In the genomic region with DNA sequence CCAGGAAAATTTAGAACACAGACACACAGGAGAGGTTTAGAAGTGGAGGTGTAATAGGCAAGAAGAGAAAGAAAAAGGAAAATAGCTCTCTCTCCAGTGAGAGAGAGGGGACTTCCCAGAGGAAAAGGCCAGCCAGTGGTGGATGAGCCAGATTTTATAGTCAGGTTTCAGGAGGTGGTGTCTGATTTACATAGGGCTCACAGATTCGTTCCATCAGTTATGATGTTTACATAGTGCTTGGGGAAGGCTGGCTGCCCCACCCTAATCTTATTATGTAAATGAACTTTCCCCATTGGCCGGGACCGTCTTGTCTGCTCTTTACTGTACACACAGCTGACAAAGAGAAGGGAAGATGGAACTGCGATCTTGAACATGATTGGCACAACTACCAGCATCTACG, we compare ENCODE assay signal across 1 cellular context.
TF ChIP-seq lines count a peak whose summit lies in the region.

No MANE protein-coding gene starts in this region.

TF ChIP-seq in GM12878, 131 proteins besides CTCF, POLR2A, EP300 and RAD21 (continued from another document):
- TF ChIP-seq, protein P1, sequence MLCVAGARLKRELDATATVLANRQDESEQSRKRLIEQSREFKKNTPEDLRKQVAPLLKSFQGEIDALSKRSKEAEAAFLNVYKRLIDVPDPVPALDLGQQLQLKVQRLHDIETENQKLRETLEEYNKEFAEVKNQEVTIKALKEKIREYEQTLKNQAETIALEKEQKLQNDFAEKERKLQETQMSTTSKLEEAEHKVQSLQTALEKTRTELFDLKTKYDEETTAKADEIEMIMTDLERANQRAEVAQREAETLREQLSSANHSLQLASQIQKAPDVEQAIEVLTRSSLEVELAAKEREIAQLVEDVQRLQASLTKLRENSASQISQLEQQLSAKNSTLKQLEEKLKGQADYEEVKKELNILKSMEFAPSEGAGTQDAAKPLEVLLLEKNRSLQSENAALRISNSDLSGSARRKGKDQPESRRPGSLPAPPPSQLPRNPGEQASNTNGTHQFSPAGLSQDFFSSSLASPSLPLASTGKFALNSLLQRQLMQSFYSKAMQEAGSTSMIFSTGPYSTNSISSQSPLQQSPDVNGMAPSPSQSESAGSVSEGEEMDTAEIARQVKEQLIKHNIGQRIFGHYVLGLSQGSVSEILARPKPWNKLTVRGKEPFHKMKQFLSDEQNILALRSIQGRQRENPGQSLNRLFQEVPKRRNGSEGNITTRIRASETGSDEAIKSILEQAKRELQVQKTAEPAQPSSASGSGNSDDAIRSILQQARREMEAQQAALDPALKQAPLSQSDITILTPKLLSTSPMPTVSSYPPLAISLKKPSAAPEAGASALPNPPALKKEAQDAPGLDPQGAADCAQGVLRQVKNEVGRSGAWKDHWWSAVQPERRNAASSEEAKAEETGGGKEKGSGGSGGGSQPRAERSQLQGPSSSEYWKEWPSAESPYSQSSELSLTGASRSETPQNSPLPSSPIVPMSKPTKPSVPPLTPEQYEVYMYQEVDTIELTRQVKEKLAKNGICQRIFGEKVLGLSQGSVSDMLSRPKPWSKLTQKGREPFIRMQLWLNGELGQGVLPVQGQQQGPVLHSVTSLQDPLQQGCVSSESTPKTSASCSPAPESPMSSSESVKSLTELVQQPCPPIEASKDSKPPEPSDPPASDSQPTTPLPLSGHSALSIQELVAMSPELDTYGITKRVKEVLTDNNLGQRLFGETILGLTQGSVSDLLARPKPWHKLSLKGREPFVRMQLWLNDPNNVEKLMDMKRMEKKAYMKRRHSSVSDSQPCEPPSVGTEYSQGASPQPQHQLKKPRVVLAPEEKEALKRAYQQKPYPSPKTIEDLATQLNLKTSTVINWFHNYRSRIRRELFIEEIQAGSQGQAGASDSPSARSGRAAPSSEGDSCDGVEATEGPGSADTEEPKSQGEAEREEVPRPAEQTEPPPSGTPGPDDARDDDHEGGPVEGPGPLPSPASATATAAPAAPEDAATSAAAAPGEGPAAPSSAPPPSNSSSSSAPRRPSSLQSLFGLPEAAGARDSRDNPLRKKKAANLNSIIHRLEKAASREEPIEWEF (IDR thresholded peaks at IDR 0.05; ENCODE audit: insufficient replicate concordance, low read depth, low read length): no peak
- TF ChIP-seq MYB (IDR thresholded peaks at IDR 0.05; ENCODE audit: borderline replicate concordance, low read depth, low read length): no peak
- TF ChIP-seq, protein P2, sequence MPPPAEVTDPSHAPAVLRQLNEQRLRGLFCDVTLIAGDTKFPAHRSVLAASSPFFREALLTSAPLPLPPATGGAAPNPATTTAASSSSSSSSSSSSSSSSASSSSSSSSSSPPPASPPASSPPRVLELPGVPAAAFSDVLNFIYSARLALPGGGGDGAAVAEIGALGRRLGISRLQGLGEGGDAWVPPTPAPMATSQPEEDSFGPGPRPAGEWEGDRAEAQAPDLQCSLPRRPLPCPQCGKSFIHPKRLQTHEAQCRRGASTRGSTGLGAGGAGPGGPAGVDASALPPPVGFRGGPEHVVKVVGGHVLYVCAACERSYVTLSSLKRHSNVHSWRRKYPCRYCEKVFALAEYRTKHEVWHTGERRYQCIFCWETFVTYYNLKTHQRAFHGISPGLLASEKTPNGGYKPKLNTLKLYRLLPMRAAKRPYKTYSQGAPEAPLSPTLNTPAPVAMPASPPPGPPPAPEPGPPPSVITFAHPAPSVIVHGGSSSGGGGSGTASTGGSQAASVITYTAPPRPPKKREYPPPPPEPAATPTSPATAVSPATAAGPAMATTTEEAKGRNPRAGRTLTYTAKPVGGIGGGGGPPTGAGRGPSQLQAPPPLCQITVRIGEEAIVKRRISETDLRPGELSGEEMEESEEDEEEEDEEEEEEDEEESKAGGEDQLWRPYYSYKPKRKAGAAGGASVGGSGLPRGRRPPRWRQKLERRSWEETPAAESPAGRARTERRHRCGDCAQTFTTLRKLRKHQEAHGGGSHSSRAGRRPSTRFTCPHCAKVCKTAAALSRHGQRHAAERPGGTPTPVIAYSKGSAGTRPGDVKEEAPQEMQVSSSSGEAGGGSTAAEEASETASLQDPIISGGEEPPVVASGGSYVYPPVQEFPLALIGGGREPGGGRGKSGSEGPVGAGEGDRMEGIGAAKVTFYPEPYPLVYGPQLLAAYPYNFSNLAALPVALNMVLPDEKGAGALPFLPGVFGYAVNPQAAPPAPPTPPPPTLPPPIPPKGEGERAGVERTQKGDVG (CRISPR knock-in tag; IDR thresholded peaks at IDR 0.05): no peak
- TF ChIP-seq NFYA (IDR thresholded peaks at IDR 0.05; ENCODE audit: borderline replicate concordance, low read depth, low read length): no peak
- TF ChIP-seq KDM1A (IDR thresholded peaks at IDR 0.05; ENCODE audit: borderline replicate concordance): no peak
- TF ChIP-seq, protein P3, sequence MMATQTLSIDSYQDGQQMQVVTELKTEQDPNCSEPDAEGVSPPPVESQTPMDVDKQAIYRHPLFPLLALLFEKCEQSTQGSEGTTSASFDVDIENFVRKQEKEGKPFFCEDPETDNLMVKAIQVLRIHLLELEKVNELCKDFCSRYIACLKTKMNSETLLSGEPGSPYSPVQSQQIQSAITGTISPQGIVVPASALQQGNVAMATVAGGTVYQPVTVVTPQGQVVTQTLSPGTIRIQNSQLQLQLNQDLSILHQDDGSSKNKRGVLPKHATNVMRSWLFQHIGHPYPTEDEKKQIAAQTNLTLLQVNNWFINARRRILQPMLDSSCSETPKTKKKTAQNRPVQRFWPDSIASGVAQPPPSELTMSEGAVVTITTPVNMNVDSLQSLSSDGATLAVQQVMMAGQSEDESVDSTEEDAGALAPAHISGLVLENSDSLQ (IDR thresholded peaks at IDR 0.05): no peak
- no peak for TF ChIP-seq PAX5 (IDR thresholded peaks at IDR 0.05; ENCODE audit: borderline replicate concordance, low read depth, low read length)
- no peak for TF ChIP-seq STAT3 (IDR thresholded peaks at IDR 0.05; ENCODE audit: low read depth, low read length)
- no peak for TF ChIP-seq SRF (IDR thresholded peaks at IDR 0.05; ENCODE audit: low read depth in 2 of 2, low read length in 2 of 2)
- no peak for TF ChIP-seq BMI1 (IDR thresholded peaks at IDR 0.05; ENCODE audit: borderline replicate concordance)
- TF ChIP-seq POU2F2 (IDR thresholded peaks at IDR 0.05; ENCODE audit: borderline replicate concordance, low read depth, low read length): no peak
- no peak for TF ChIP-seq ZNF622 (IDR thresholded peaks at IDR 0.05)
- TF ChIP-seq HDAC2 (IDR thresholded peaks at IDR 0.05): no peak
